In the genomic region with DNA sequence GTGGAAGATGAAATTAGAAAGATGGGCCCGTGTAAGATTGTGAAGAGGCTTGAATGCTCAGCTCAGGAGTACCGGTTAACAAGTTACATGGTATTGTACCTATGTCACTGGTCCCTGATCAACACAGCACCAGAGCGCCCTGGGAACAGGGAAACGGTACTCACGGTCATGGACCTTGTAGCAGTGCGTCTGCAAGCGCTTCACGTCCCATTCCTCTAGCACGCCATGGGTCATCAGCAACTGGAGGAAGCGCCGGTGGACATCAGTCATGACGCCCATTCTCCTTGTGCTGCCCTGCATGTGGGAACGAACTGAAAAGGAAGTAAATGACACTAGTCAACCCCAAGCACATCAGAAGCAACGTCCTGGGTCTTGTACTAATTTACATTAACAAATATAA, we compare ENCODE assay signal across 1 cellular context.
TF ChIP-seq lines count a peak whose summit lies in the region.

No MANE protein-coding gene starts in this region.

TF ChIP-seq in IMR-90, 13 proteins besides CTCF, POLR2A, EP300 and RAD21:
- TF ChIP-seq CEBPB (IDR thresholded peaks at IDR 0.05; ENCODE audit: low read depth, low read length) (no peak), CHD1 (IDR thresholded peaks at IDR 0.05; ENCODE audit: low read depth, low read length) (no peak), RCOR1 (IDR thresholded peaks at IDR 0.05; ENCODE audit: insufficient replicate concordance, low read length) (no peak), MXI1 (IDR thresholded peaks at IDR 0.05; ENCODE audit: borderline replicate concordance, low read depth, low read length) (no peak)
